In the genomic region with DNA sequence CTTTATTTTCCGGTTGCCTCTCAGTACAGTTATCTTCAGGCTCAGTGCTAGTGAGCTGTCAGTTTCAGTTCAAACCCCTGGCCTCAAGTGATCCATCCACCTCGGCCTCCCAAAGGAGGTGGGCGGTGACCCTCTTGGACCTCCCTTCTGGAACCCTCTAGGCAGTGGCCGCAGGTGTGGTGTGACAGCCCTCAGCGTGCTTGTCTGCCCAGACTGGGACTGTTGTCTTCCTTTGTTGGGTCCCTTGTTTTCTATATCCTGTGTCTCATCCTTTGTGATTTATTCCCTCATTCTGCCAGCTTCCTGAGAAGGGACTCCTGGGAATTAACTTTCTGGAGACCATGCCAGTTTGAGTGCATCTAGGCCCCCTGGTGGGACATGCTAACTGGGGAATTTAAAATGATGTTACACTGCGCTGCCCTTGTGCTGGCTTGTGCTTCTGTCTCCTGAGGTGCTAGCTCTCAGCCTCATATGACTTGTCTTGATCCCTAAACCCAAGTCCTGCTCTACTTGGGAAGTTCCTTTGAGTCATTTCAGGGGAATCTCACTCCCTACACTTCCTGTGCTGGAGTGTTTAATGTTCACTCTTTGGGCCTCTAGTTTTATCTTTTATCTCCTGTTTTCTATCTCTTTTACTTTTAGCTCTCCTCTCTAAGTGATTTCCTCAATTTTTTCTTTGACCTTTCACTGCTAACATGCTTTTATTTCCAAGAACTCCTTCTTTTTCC, we compare ENCODE assay signal across 1 cellular context.
TF ChIP-seq lines count a peak whose summit lies in the region.

No MANE protein-coding gene starts in this region.

TF ChIP-seq in K562, 482 proteins besides CTCF, POLR2A, EP300 and RAD21 (continued from another document and continues in another):
- TF ChIP-seq RCOR1 (IDR thresholded peaks at IDR 0.05; ENCODE audit: borderline replicate concordance in 1 of 2, low read depth in 2 of 2, low read length in 2 of 2) (peak; percentile 9 to 60; a peak in 2 of 4 replicates), FOXA3 (CRISPR knock-in tag; conservative IDR thresholded peaks at IDR 0.05 in 1 of 2, IDR thresholded peaks at IDR 0.05 in 1 of 2) (no peak; a peak in 1 of 4 replicates), KLF13 (tag; IDR thresholded peaks at IDR 0.05; ENCODE audit: borderline replicate concordance, low read depth) (no peak), ZSCAN32 (CRISPR knock-in tag; IDR thresholded peaks at IDR 0.05) (peak; percentile 29; the same call in 1 of the 2 replicates), PHF20 (IDR thresholded peaks at IDR 0.05; ENCODE audit: partially characterized antibody) (no peak), DMBX1 (CRISPR knock-in tag; IDR thresholded peaks at IDR 0.05; ENCODE audit: borderline replicate concordance) (no peak), CBX3 (IDR thresholded peaks at IDR 0.05; ENCODE audit: borderline replicate concordance in 1 of 2, low read length in 2 of 2) (peak in 1 of 2 experiments; percentile 67; a peak in 1 of 3 replicates), ZNF778 (CRISPR knock-in tag; IDR thresholded peaks at IDR 0.05) (no peak), SOX6 (IDR thresholded peaks at IDR 0.05) (no peak), HMGN3 (IDR thresholded peaks at IDR 0.05; ENCODE audit: borderline replicate concordance, extremely low read depth, insufficient read length, low read depth, low read length) (no peak), MBD2 (IDR thresholded peaks at IDR 0.05; ENCODE audit: borderline replicate concordance, low read depth) (no peak), RB1 (IDR thresholded peaks at IDR 0.05; ENCODE audit: low read depth) (no peak), ZFP1 (CRISPR knock-in tag; IDR thresholded peaks at IDR 0.05) (no peak; the same call in 1 of the 2 replicates), POLR2H (tag; IDR thresholded peaks at IDR 0.05; ENCODE audit: low read depth) (no peak), TBL1XR1 (IDR thresholded peaks at IDR 0.05; ENCODE audit: low read length in 2 of 2) (peak in 1 of 2 experiments; percentile 25; a peak in 1 of 4 replicates), SREBF1 (IDR thresholded peaks at IDR 0.05; ENCODE audit: borderline replicate concordance, low read depth, low read length) (no peak), FOXJ2 (tag; IDR thresholded peaks at IDR 0.05) (0 out of 2 replicates have a peak, but pooled peaks have one; percentile 13), KLF6 (CRISPR knock-in tag; IDR thresholded peaks at IDR 0.05; ENCODE audit: borderline replicate concordance) (no peak), CC2D1A (IDR thresholded peaks at IDR 0.05) (no peak), PRPF4 (IDR thresholded peaks at IDR 0.05; ENCODE audit: insufficient read depth, low read depth, low read length, poor library complexity, severe bottlenecking) (no peak), SMC3 (conservative IDR thresholded peaks at IDR 0.05; ENCODE audit: insufficient read depth, low read depth, low read length) (no peak), ZNF143 (CRISPR knock-in tag; IDR thresholded peaks at IDR 0.05) (no peak), CEBPB (tag; IDR thresholded peaks at IDR 0.05) (no peak), ZNF699 (CRISPR knock-in tag; IDR thresholded peaks at IDR 0.05; ENCODE audit: insufficient replicate concordance) (no peak), BDP1 (IDR thresholded peaks at IDR 0.05; ENCODE audit: insufficient read depth, insufficient read length) (no peak), ZBED1 (IDR thresholded peaks at IDR 0.05) (no peak), SMAD4 (CRISPR knock-in tag; conservative IDR thresholded peaks at IDR 0.05) (no peak), PML (IDR thresholded peaks at IDR 0.05; ENCODE audit: low read length) (0 out of 2 replicates have a peak, but pooled peaks have one; percentile 19)
- TF ChIP-seq, protein P1, sequence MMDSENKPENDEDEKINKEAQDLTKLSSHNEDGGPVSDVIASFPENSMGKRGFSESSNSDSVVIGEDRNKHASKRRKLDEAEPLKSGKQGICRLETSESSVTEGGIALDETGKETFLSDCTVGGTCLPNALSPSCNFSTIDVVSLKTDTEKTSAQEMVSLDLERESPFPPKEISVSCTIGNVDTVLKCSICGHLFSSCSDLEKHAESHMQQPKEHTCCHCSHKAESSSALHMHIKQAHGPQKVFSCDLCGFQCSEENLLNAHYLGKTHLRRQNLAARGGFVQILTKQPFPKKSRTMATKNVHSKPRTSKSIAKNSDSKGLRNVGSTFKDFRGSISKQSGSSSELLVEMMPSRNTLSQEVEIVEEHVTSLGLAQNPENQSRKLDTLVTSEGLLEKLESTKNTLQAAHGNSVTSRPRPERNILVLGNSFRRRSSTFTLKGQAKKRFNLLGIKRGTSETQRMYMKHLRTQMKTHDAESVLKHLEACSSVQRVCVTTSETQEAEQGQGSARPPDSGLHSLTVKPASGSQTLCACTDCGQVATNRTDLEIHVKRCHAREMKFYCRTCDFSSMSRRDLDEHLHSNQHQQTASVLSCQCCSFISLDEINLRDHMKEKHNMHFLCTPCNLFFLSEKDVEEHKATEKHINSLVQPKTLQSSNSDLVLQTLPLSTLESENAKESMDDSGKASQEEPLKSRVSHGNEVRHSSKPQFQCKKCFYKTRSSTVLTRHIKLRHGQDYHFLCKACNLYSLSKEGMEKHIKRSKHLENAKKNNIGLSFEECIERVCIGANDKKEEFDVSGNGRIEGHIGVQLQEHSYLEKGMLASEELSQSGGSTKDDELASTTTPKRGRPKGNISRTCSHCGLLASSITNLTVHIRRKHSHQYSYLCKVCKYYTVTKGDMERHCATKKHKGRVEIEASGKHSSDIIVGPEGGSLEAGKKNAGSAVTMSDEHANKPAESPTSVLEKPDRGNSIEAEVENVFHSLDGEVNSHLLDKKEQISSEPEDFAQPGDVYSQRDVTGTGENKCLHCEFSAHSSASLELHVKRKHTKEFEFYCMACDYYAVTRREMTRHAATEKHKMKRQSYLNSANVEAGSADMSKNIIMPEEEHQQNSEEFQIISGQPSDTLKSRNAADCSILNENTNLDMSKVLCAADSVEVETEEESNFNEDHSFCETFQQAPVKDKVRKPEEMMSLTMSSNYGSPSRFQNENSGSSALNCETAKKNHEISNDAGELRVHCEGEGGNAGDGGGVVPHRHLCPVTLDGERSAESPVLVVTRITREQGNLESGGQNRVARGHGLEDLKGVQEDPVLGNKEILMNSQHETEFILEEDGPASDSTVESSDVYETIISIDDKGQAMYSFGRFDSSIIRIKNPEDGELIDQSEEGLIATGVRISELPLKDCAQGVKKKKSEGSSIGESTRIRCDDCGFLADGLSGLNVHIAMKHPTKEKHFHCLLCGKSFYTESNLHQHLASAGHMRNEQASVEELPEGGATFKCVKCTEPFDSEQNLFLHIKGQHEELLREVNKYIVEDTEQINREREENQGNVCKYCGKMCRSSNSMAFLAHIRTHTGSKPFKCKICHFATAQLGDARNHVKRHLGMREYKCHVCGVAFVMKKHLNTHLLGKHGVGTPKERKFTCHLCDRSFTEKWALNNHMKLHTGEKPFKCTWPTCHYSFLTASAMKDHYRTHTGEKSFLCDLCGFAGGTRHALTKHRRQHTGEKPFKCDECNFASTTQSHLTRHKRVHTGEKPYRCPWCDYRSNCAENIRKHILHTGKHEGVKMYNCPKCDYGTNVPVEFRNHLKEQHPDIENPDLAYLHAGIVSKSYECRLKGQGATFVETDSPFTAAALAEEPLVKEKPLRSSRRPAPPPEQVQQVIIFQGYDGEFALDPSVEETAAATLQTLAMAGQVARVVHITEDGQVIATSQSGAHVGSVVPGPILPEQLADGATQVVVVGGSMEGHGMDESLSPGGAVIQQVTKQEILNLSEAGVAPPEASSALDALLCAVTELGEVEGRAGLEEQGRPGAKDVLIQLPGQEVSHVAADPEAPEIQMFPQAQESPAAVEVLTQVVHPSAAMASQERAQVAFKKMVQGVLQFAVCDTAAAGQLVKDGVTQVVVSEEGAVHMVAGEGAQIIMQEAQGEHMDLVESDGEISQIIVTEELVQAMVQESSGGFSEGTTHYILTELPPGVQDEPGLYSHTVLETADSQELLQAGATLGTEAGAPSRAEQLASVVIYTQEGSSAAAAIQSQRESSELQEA (IDR thresholded peaks at IDR 0.05; ENCODE audit: low read depth): no peak
- TF ChIP-seq, protein P2, sequence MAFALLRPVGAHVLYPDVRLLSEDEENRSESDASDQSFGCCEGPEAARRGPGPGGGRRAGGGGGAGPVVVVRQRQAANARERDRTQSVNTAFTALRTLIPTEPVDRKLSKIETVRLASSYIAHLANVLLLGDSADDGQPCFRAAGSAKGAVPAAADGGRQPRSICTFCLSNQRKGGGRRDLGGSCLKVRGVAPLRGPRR (CRISPR knock-in tag; IDR thresholded peaks at IDR 0.05): peak; percentile 87; the same call in 1 of the 2 replicates
- TF ChIP-seq, protein P3, sequence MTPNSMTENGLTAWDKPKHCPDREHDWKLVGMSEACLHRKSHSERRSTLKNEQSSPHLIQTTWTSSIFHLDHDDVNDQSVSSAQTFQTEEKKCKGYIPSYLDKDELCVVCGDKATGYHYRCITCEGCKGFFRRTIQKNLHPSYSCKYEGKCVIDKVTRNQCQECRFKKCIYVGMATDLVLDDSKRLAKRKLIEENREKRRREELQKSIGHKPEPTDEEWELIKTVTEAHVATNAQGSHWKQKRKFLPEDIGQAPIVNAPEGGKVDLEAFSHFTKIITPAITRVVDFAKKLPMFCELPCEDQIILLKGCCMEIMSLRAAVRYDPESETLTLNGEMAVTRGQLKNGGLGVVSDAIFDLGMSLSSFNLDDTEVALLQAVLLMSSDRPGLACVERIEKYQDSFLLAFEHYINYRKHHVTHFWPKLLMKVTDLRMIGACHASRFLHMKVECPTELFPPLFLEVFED (CRISPR knock-in tag; conservative IDR thresholded peaks at IDR 0.05): peak; percentile 86
- TF ChIP-seq, protein P4, sequence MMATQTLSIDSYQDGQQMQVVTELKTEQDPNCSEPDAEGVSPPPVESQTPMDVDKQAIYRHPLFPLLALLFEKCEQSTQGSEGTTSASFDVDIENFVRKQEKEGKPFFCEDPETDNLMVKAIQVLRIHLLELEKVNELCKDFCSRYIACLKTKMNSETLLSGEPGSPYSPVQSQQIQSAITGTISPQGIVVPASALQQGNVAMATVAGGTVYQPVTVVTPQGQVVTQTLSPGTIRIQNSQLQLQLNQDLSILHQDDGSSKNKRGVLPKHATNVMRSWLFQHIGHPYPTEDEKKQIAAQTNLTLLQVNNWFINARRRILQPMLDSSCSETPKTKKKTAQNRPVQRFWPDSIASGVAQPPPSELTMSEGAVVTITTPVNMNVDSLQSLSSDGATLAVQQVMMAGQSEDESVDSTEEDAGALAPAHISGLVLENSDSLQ (IDR thresholded peaks at IDR 0.05): no peak
- TF ChIP-seq, protein P5, sequence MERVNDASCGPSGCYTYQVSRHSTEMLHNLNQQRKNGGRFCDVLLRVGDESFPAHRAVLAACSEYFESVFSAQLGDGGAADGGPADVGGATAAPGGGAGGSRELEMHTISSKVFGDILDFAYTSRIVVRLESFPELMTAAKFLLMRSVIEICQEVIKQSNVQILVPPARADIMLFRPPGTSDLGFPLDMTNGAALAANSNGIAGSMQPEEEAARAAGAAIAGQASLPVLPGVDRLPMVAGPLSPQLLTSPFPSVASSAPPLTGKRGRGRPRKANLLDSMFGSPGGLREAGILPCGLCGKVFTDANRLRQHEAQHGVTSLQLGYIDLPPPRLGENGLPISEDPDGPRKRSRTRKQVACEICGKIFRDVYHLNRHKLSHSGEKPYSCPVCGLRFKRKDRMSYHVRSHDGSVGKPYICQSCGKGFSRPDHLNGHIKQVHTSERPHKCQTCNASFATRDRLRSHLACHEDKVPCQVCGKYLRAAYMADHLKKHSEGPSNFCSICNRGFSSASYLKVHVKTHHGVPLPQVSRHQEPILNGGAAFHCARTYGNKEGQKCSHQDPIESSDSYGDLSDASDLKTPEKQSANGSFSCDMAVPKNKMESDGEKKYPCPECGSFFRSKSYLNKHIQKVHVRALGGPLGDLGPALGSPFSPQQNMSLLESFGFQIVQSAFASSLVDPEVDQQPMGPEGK (CRISPR knock-in tag; IDR thresholded peaks at IDR 0.05; ENCODE audit: borderline replicate concordance): no peak
- TF ChIP-seq, protein P6, sequence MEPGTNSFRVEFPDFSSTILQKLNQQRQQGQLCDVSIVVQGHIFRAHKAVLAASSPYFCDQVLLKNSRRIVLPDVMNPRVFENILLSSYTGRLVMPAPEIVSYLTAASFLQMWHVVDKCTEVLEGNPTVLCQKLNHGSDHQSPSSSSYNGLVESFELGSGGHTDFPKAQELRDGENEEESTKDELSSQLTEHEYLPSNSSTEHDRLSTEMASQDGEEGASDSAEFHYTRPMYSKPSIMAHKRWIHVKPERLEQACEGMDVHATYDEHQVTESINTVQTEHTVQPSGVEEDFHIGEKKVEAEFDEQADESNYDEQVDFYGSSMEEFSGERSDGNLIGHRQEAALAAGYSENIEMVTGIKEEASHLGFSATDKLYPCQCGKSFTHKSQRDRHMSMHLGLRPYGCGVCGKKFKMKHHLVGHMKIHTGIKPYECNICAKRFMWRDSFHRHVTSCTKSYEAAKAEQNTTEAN (CRISPR knock-in tag; IDR thresholded peaks at IDR 0.05): no peak
- TF ChIP-seq, protein P7, sequence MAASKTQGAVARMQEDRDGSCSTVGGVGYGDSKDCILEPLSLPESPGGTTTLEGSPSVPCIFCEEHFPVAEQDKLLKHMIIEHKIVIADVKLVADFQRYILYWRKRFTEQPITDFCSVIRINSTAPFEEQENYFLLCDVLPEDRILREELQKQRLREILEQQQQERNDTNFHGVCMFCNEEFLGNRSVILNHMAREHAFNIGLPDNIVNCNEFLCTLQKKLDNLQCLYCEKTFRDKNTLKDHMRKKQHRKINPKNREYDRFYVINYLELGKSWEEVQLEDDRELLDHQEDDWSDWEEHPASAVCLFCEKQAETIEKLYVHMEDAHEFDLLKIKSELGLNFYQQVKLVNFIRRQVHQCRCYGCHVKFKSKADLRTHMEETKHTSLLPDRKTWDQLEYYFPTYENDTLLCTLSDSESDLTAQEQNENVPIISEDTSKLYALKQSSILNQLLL (CRISPR knock-in tag; IDR thresholded peaks at IDR 0.05; ENCODE audit: borderline replicate concordance): no peak
- TF ChIP-seq, protein P8, sequence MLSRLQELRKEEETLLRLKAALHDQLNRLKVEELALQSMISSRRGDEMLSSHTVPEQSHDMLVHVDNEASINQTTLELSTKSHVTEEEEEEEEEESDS (CRISPR knock-in tag; IDR thresholded peaks at IDR 0.05): no peak
- TF ChIP-seq, protein P9, sequence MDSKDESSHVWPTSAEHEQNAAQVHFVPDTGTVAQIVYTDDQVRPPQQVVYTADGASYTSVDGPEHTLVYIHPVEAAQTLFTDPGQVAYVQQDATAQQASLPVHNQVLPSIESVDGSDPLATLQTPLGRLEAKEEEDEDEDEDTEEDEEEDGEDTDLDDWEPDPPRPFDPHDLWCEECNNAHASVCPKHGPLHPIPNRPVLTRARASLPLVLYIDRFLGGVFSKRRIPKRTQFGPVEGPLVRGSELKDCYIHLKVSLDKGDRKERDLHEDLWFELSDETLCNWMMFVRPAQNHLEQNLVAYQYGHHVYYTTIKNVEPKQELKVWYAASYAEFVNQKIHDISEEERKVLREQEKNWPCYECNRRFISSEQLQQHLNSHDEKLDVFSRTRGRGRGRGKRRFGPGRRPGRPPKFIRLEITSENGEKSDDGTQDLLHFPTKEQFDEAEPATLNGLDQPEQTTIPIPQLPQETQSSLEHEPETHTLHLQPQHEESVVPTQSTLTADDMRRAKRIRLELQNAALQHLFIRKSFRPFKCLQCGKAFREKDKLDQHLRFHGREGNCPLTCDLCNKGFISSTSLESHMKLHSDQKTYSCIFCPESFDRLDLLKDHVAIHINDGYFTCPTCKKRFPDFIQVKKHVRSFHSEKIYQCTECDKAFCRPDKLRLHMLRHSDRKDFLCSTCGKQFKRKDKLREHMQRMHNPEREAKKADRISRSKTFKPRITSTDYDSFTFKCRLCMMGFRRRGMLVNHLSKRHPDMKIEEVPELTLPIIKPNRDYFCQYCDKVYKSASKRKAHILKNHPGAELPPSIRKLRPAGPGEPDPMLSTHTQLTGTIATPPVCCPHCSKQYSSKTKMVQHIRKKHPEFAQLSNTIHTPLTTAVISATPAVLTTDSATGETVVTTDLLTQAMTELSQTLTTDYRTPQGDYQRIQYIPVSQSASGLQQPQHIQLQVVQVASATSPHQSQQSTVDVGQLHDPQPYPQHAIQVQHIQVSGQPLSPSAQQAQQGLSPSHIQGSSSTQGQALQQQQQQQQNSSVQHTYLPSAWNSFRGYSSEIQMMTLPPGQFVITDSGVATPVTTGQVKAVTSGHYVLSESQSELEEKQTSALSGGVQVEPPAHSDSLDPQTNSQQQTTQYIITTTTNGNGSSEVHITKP (IDR thresholded peaks at IDR 0.05; ENCODE audit: partially characterized antibody): no peak
